24 cellular contexts compared by ENCODE assay signal in the genomic region with DNA sequence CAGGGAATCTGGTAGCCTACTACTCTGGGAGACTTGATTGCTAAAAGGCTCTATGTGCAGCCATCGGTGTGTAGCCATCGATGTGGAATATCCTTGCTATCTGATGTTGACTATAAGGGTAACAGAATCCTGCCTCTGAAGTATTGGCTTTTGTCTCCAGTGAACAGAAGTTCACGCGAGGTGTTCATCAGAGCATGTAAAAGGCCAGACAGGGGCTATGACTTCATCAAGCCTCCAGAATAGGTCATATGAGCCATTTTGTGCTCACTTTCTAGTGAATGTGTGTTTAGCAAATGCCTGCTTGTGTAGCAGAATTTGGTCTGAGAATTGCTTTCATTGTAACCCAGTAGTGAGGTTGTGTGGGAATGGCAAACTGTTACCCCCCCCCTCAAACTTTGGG.
"Had no signal": no experiment of that assay in that cellular context is flagged by ENCODE, and none has a peak within 500 bp of the region (broad histone marks: within the 10 kb centered on the region; RNA-seq: fewer than 3 reads in every experiment).

No MANE protein-coding gene starts in this region.

- H3K27ac ChIP-seq: colonic mucosa, esophagus squamous epithelium, heart right ventricle, prostate gland, sigmoid colon, stomach had no signal

- H3K27me3 ChIP-seq: colonic mucosa, esophagus squamous epithelium, heart right ventricle, sigmoid colon, stomach, thyroid gland had no signal

- DNase-seq: colonic mucosa; dermis blood vessel endothelial cell; effector memory CD4-positive, alpha-beta T cell; esophagus squamous epithelium; foreskin melanocyte; glutamatergic neuron; heart right ventricle; hippocampal formation; kidney glomerular epithelial cell; mucosa of descending colon; naive B cell; nucleus accumbens; right cardiac atrium; sigmoid colon; stimulated activated CD4-positive, alpha-beta T cell treated with anti-CD3 and anti-CD28 coated beads, Interleukin-2, amount 100 ng/mL, for 24 hours; stimulated activated CD4-positive, alpha-beta T cell treated with anti-CD3 and anti-CD28 coated beads, Interleukin-4, amount 100 ng/mL, for 24 hours; stimulated activated naive CD4-positive, alpha-beta T cell treated with Interleukin-2 at 50 U/mL for 16 hours; stomach; thyroid gland had no signal

- H3K9me3 ChIP-seq: colonic mucosa, esophagus squamous epithelium, heart right ventricle, mucosa of descending colon, prostate gland, sigmoid colon, stomach, thyroid gland had no signal

- H3K4me3 ChIP-seq: colonic mucosa, esophagus squamous epithelium, heart right ventricle, lung, mucosa of descending colon, prostate gland, sigmoid colon, stomach, thyroid gland had no signal

- H3K4me1 ChIP-seq: colonic mucosa, prostate gland, stomach had no signal

- H3K36me3 ChIP-seq: colonic mucosa, esophagus squamous epithelium, heart right ventricle, prostate gland, sigmoid colon, stomach, thyroid gland had no signal

- ATAC-seq: heart right ventricle; left lobe of liver; mucosa of descending colon; natural killer cell treated with Interleukin-12 subunit alpha and Interleukin-12 subunit beta and Interleukin-15 and Interleukin-18, amount 100 ng/mL, for 72 hours; right cardiac atrium; stimulated activated effector memory CD8-positive, alpha-beta T cell treated with anti-CD3 and anti-CD28 coated beads, Interleukin-12 subunit alpha, Interleukin-12 subunit beta, amount 100 ng/mL, for 72 hours had no signal
